9 cellular contexts compared by ENCODE assay signal in genomic region chr1:23169219-23169575, GRCh38. TPM values are rescaled to one million over a fixed set of nuclear protein-coding genes. Genes with fewer than 3 reads are reported as not detected.
DNase-seq lines count a peak whose midpoint lies in the region; ATAC-seq and TF ChIP-seq lines count a peak whose summit lies in the region.
"Had no signal": no experiment of that assay in that cellular context is flagged by ENCODE, and none has a peak within 500 bp of the region (broad histone marks: within the 10 kb centered on the region; RNA-seq: fewer than 3 reads in every experiment).

No MANE protein-coding gene starts in this region.

- intact Hi-C loops in mucosa of descending colon (cut with DNase I, micrococcal nuclease) = loop anchor here in 1 of 2 donors (5.0 kb wide), 1 partner anchor 67 kb away; no protein-coding TSS in a partner anchor

- H3K36me3 ChIP-seq in mucosa of descending colon (ENCODE audit: low read depth) = no peaks in the 10 kb centered on the region

- H3K9me3 Mint-ChIP-seq in activated naive CD4-positive, alpha-beta T cell treated with anti-CD3 and anti-CD28 coated beads, Interleukin-2, amount 50 U/mL, for 24 hours = no peaks in the 10 kb centered on the region
- H3K9me3 Mint-ChIP-seq in activated naive CD4-positive, alpha-beta T cell treated with anti-CD3 and anti-CD28 coated beads, Interleukin-2, amount 50 U/mL, for 72 hours = peaks cover 0 to under 1% of the 10 kb centered on the region in 2 donors
- no peaks in the 10 kb centered on the region for H3K9me3 Mint-ChIP-seq in type B pancreatic cell

- peak overlapping the region; percentile 95 for H3K4me3 Mint-ChIP-seq in activated naive CD4-positive, alpha-beta T cell treated with anti-CD3 and anti-CD28 coated beads, Interleukin-2, amount 50 U/mL, for 24 hours
- peak overlapping the region; percentile 99 for H3K4me3 Mint-ChIP-seq in type B pancreatic cell

- no peaks in the 10 kb centered on the region for H3K27me3 Mint-ChIP-seq in activated naive CD4-positive, alpha-beta T cell treated with anti-CD3 and anti-CD28 coated beads, Interleukin-2, amount 50 U/mL, for 24 hours
- H3K27me3 Mint-ChIP-seq in type B pancreatic cell = no peaks in the 10 kb centered on the region

- H3K36me3 Mint-ChIP-seq in activated naive CD4-positive, alpha-beta T cell treated with anti-CD3 and anti-CD28 coated beads, Interleukin-2, amount 50 U/mL, for 24 hours = no peaks in the 10 kb centered on the region
- H3K36me3 Mint-ChIP-seq in activated naive CD4-positive, alpha-beta T cell treated with anti-CD3 and anti-CD28 coated beads, Interleukin-2, amount 50 U/mL, for 72 hours = no peaks in the 10 kb centered on the region
- H3K36me3 Mint-ChIP-seq in type B pancreatic cell = peaks cover 4% of the 10 kb centered on the region

- TF ChIP-seq CTCF in cardiac fibroblast (IDR thresholded peaks at IDR 0.05; ENCODE audit: low read depth, low read length) (no peak), mucosa of descending colon (IDR thresholded peaks at IDR 0.05) (no peak), type B pancreatic cell (conservative IDR thresholded peaks at IDR 0.05) (no peak)

- H3K4me1 ChIP-seq in mucosa of descending colon (ENCODE audit: low read depth) = peaks cover 28% of the 10 kb centered on the region

- H3K27ac Mint-ChIP-seq in activated naive CD4-positive, alpha-beta T cell treated with anti-CD3 and anti-CD28 coated beads, Interleukin-2, amount 50 U/mL, for 24 hours = peak overlapping the region; percentile 51
- peak overlapping the region in 1 of 2 donors; percentile 91 for H3K27ac Mint-ChIP-seq in activated naive CD4-positive, alpha-beta T cell treated with anti-CD3 and anti-CD28 coated beads, Interleukin-2, amount 50 U/mL, for 72 hours
- peak overlapping the region; percentile 96 for H3K27ac Mint-ChIP-seq in type B pancreatic cell

- ATAC-seq in activated naive CD4-positive, alpha-beta T cell treated with anti-CD3 and anti-CD28 coated beads, Interleukin-2, amount 50 U/mL, for 72 hours = no peak
- ATAC-seq in mucosa of descending colon = no peak
- no peak for ATAC-seq in GM21515 (IDR thresholded peaks at IDR 0.05; ENCODE audit: unreplicated experiment)

- H3K9me3 ChIP-seq in mucosa of descending colon = no peaks in the 10 kb centered on the region

- H3K4me3 ChIP-seq in cardiac fibroblast (replicated peaks in 1 of 2; ENCODE audit: low read depth in 2 of 2, low read length in 2 of 2) = peak overlapping the region; percentile 82
- H3K4me3 ChIP-seq in mucosa of descending colon = peak overlapping the region; percentile 65

- DNase-seq in activated naive CD4-positive, alpha-beta T cell treated with anti-CD3 and anti-CD28 coated beads, Interleukin-2, amount 50 U/mL, for 72 hours (ENCODE audit: low spot score in 2 of 2) = no peak
- DNase-seq in cardiac fibroblast (ENCODE audit: low read depth in 2 of 2) = no peak
- DNase-seq in mucosa of descending colon = no peak
- DNase-seq in type B pancreatic cell (ENCODE audit: extremely low spot score, unreplicated experiment) = no peak
- no peak for DNase-seq in GM19238 (ENCODE audit: insufficient read length, low spot score)
- DNase-seq in stimulated activated CD4-positive, alpha-beta T cell treated with anti-CD3 and anti-CD28 coated beads, Interleukin-4, amount 100 ng/mL, for 1 hour = no peak

- H3K4me1 Mint-ChIP-seq in activated naive CD4-positive, alpha-beta T cell treated with anti-CD3 and anti-CD28 coated beads, Interleukin-2, amount 50 U/mL, for 24 hours = peaks cover 41% of the 10 kb centered on the region
- H3K4me1 Mint-ChIP-seq in type B pancreatic cell (ENCODE audit: unreplicated experiment) = peaks cover 30% of the 10 kb centered on the region

RNA-seq across cellular contexts. Expression of gene LUZP1, which starts 0.5 kb away (rescaled TPM):
- total RNA-seq in activated naive CD4-positive, alpha-beta T cell treated with anti-CD3 and anti-CD28 coated beads, Interleukin-2, amount 50 U/mL, for 72 hours = 10 to 100 TPM; 18.5 to 21.4 TPM
- total RNA-seq in mucosa of descending colon = 10 to 100 TPM; 48.4 to 57.7 (median 52.0) TPM
- 33.0 and 43.9 TPM in 2 replicates for total RNA-seq in type B pancreatic cell (ENCODE audit: low replicate concordance)

RNA-seq across cellular contexts. Expression of gene HTR1D, which starts 48.1 kb away (rescaled TPM):
- total RNA-seq in activated naive CD4-positive, alpha-beta T cell treated with anti-CD3 and anti-CD28 coated beads, Interleukin-2, amount 50 U/mL, for 72 hours = not detected
- total RNA-seq in mucosa of descending colon = under 1 TPM in 1 of 3 donors, not detected in 2; 0.47 TPM
- 0.92 and 10.5 TPM in 2 replicates for total RNA-seq in type B pancreatic cell (ENCODE audit: low replicate concordance)
- total RNA-seq: activated CD8-positive, alpha-beta memory T cell treated with anti-CD3 and anti-CD28 coated beads for 36 hours had no signal
